ENCODE assay signal across 17 cellular contexts in genomic region chr2:182381225-182381624, GRCh38. TPM values are rescaled to one million over a fixed set of nuclear protein-coding genes. Genes with fewer than 3 reads are reported as not detected.
DNase-seq lines count a peak whose midpoint lies in the region; ATAC-seq and TF ChIP-seq lines count a peak whose summit lies in the region.
"Had no signal": no experiment of that assay in that cellular context is flagged by ENCODE, and none has a peak within 500 bp of the region (broad histone marks: within the 10 kb centered on the region; RNA-seq: fewer than 3 reads in every experiment).

No MANE protein-coding gene starts in this region.

- intact Hi-C loops in thyroid gland (cut with DNase I): no loop called here

- H3K4me1 ChIP-seq in thyroid gland: peaks cover 21 to 34% of the 10 kb centered on the region in 2 donors
- H3K4me1 ChIP-seq: BLaER1 treated with 17β-estradiol and CSF1 and Interleukin-3, amounts not matched to agents 10 nM and 100 nM had no signal

- no peaks in the 10 kb centered on the region for H3K36me3 ChIP-seq in thyroid gland
- H3K36me3 ChIP-seq: BLaER1 treated with 17β-estradiol and CSF1 and Interleukin-3, amounts not matched to agents 10 nM and 100 nM had no signal

- no peak overlapping the region for H3K4me3 ChIP-seq in thyroid gland (replicated peaks in 1 of 3)
- H3K4me3 ChIP-seq: BLaER1 treated with 17β-estradiol and CSF1 and Interleukin-3, amounts not matched to agents 10 nM and 100 nM; GM23338 had no signal

- no peak for TF ChIP-seq POLR2A in thyroid gland (IDR thresholded peaks at IDR 0.05)

- no peak for TF ChIP-seq CTCF in thyroid gland (IDR thresholded peaks at IDR 0.05)

- WGBS in thyroid gland, 2 donors: 85 to 86% methylated on average over 8 of the region's 8 CpGs

- H3K27ac ChIP-seq in thyroid gland: peak overlapping the region in 2 of 3 donors; percentile 32 to 86
- H3K27ac ChIP-seq: BLaER1 treated with 17β-estradiol and CSF1 and Interleukin-3, amounts not matched to agents 10 nM and 100 nM; HL-60 had no signal

- no peak for ATAC-seq in HG03442 (IDR thresholded peaks at IDR 0.05; ENCODE audit: unreplicated experiment)
- ATAC-seq: CD8-positive, alpha-beta T cell; GM23338 had no signal

- no peaks in the 10 kb centered on the region for H3K27me3 ChIP-seq in thyroid gland
- H3K27me3 ChIP-seq: BLaER1 treated with 17β-estradiol and CSF1 and Interleukin-3, amounts not matched to agents 10 nM and 100 nM had no signal

- H3K9me3 ChIP-seq in thyroid gland: no peaks in the 10 kb centered on the region

- DNase-seq in NCI-H1694 (lab: John Stamatoyannopoulos, UW) (peak; percentile 61), NCI-H446 treated with DMSO at 0.1 percent for 48 hours (lab: John Stamatoyannopoulos, UW) (peak; percentile 90), foreskin melanocyte (peak; percentile 79), thyroid gland (no peak), OCI-M2 (lab: John Stamatoyannopoulos, UW; ENCODE audit: unreplicated experiment) (no peak), SW480 (ENCODE audit: low spot score) (no peak)
- DNase-seq: Calu3; CD8-positive, alpha-beta T cell; GDM1; HCEC 1CT had no signal

RNA-seq across cellular contexts. Expression of gene PDE1A, which starts 45.6 kb away (rescaled TPM):
- total RNA-seq in thyroid gland: 100 to 1,000 TPM in 1 of 4 donors, 10 to 100 TPM in 3; 72.3 to 101 (median 85.7) TPM
- total RNA-seq: A172; B cell; CD8-positive, alpha-beta T cell; HT1080 had no signal

Comparison
In these comparisons a context has a peak if more than half of its experiments do, and no peak if none do; other contexts are left out.
1. DNase-seq: peak in NCI-H1694 (single experiment), NCI-H446 treated with DMSO at 0.1 percent for 48 hours (single experiment) and foreskin melanocyte (single experiment); none in thyroid gland (0 of 2), OCI-M2 (single experiment) and SW480 (single experiment).